Comparison of ENCODE assay signal across 8 cellular contexts in the genomic region with DNA sequence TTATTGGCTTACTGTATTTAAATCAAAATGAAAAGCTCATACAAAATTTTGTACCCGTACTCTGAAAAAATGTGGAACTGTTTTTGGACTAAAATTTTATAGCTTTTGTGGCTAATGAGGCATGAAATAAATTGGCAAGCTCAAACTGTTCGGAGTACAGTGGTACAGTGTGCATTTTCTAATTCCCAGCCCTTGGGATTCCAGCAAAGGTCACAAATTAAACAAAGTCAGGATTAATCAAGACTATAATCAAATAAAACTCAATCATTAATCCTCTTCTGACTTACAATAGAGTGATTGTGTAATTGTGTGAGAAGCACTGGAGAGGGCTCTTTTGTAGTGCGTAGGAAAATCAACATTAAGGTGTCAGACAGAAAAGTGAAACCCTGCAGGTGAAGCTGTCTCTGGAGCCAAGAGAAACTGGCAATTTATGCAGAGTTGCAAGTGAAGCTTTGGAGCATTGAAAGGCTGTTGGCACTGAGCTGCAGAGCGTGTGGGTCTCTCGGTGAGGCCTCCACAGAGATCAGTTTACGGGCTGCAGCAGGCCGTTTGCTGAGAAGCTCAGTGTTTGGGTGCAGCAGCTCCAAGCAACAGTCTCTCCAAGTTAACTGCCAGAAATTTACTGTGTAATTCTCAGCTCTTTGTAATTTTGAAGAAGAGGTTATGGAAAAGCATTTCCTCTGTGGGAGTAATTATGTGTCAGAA.
DNase-seq lines count a peak whose midpoint lies in the region; ATAC-seq, FAIRE-seq and TF ChIP-seq lines count a peak whose summit lies in the region.

No MANE protein-coding gene starts in this region.

- H3K36me3 Mint-ChIP-seq in brain (peaks cover 57% of the 10 kb centered on the region), endothelial cell (ENCODE audit: low read depth, unreplicated experiment) (no peaks in the 10 kb centered on the region)

- H3K4me3 Mint-ChIP-seq in brain: peak overlapping the region; percentile 42 to 66 (median 62)
- no peak overlapping the region for H3K4me3 Mint-ChIP-seq in endothelial cell (ENCODE audit: unreplicated experiment)

- no peak for TF ChIP-seq POLR2A in GM12891 (IDR thresholded peaks at IDR 0.05; ENCODE audit: low read depth, low read length)

- no peak for FAIRE-seq in GM12891 (lab: Jason Lieb, UNC)

- peaks cover 23% of the 10 kb centered on the region for H3K4me1 Mint-ChIP-seq in brain
- H3K4me1 Mint-ChIP-seq in endothelial cell (ENCODE audit: unreplicated experiment): no peaks in the 10 kb centered on the region

- peak; percentile 60 for ATAC-seq in left colon

- peak overlapping the region; percentile 56 to 94 (median 87) for H3K27ac Mint-ChIP-seq in brain
- H3K27ac Mint-ChIP-seq in endothelial cell (ENCODE audit: unreplicated experiment): no peak overlapping the region

- no peaks in the 10 kb centered on the region for H3K27me3 Mint-ChIP-seq in brain
- H3K27me3 Mint-ChIP-seq in endothelial cell (ENCODE audit: unreplicated experiment): no peaks in the 10 kb centered on the region

- intact Hi-C loops in left colon (cut with DNase I, micrococcal nuclease): no loop called here

- peaks cover 3 to 23% (median 17%) of the 10 kb centered on the region in 5 experiments for H3K9me3 Mint-ChIP-seq in brain
- H3K9me3 Mint-ChIP-seq in endothelial cell (ENCODE audit: unreplicated experiment): no peaks in the 10 kb centered on the region

- no peak for TF ChIP-seq CTCF in brain (conservative IDR thresholded peaks at IDR 0.05)
- no peak for TF ChIP-seq CTCF in endothelial cell (IDR thresholded peaks at IDR 0.05; ENCODE audit: unreplicated experiment)

- peak; percentile 62 for DNase-seq in Ammon's horn (ENCODE audit: low spot score)
- peak; percentile 55 for DNase-seq in NCI-H1436 treated with DMSO at 0.1 percent for 48 hours (lab: John Stamatoyannopoulos, UW)
- DNase-seq in left colon: peak in 1 of 2 donors; percentile 10
- no peak for DNase-seq in NK-92 (lab: John Stamatoyannopoulos, UW; ENCODE audit: unreplicated experiment)
- DNase-seq in GM12891 (ENCODE audit: insufficient read length, low spot score): no peak
- no peak for DNase-seq in mesenteric fat pad (ENCODE audit: low spot score)
- no peak for DNase-seq in endothelial cell (ENCODE audit: low spot score)

TF ChIP-seq in GM12891, 5 proteins besides CTCF, POLR2A, EP300 and RAD21:
- TF ChIP-seq TAF1 (IDR thresholded peaks at IDR 0.05; ENCODE audit: low read depth, low read length) (no peak), SPI1 (IDR thresholded peaks at IDR 0.05; ENCODE audit: low read depth, low read length) (no peak), POLR2AphosphoS5 (IDR thresholded peaks at IDR 0.05; ENCODE audit: low read depth, low read length) (no peak), PAX5 (IDR thresholded peaks at IDR 0.05; ENCODE audit: insufficient read depth, low read length, severe bottlenecking) (no peak), POU2F2 (IDR thresholded peaks at IDR 0.05; ENCODE audit: low read depth, low read length) (no peak)

Comparison
In these comparisons a context has a peak if more than half of its experiments do, and no peak if none do; other contexts are left out.
1. DNase-seq: peak in Ammon's horn (single experiment) and NCI-H1436 treated with DMSO at 0.1 percent for 48 hours (single experiment); none in NK-92 (single experiment), GM12891 (single experiment), mesenteric fat pad (single experiment) and endothelial cell (single experiment).